Comparison of ENCODE assay signal across 1 cellular context in the genomic region with DNA sequence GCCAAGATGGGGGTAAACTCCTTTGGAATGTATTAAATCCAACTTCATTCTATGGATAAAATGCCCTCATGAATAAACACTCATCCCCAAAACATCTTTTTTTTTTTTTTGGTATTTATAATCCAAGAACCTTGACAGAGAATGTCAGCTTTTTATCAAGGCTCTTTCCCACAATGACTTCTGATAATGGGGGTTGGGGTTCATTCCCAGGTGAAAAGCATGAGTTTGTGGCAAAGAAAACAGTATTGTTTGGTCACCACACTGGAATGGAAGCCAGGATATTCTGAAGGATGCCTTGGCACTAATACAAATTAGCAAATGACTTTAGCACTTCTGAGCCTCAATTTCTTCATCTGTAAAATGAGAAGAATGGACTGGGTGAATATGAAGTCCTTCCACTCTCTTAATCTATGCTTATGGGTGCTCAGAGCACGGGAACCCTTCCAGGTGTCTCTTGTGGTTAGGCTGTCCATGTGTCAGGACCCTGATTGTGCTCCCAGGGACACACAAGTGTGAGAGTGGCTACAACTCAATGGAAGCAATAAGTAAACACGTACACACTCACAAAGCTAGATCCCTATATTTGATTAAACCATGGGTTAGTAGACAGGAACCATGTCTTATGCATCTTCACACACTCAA.
TF ChIP-seq lines count a peak whose summit lies in the region.

No MANE protein-coding gene starts in this region.

TF ChIP-seq in IMR-90, 13 proteins besides CTCF, POLR2A, EP300 and RAD21:
- no peak for TF ChIP-seq MAZ (IDR thresholded peaks at IDR 0.05; ENCODE audit: borderline replicate concordance, low read depth, low read length)
- no peak for TF ChIP-seq ELK1 (IDR thresholded peaks at IDR 0.05; ENCODE audit: borderline replicate concordance, low read depth, low read length)
- no peak for TF ChIP-seq MXI1 (IDR thresholded peaks at IDR 0.05; ENCODE audit: borderline replicate concordance, low read depth, low read length)
- no peak for TF ChIP-seq SMC3 (IDR thresholded peaks at IDR 0.05; ENCODE audit: low read depth, low read length)
- no peak for TF ChIP-seq MAFK (IDR thresholded peaks at IDR 0.05; ENCODE audit: low read depth, low read length)
- no peak for TF ChIP-seq CHD1 (IDR thresholded peaks at IDR 0.05; ENCODE audit: low read depth, low read length)
- TF ChIP-seq FOS (IDR thresholded peaks at IDR 0.05; ENCODE audit: low read depth, low read length): no peak
- TF ChIP-seq RCOR1 (IDR thresholded peaks at IDR 0.05; ENCODE audit: insufficient replicate concordance, low read length): no peak
- TF ChIP-seq BHLHE40 (IDR thresholded peaks at IDR 0.05; ENCODE audit: low read depth, low read length): no peak
- no peak for TF ChIP-seq NFE2L2 (IDR thresholded peaks at IDR 0.05; ENCODE audit: low read depth, low read length)
- no peak for TF ChIP-seq RFX5 (IDR thresholded peaks at IDR 0.05; ENCODE audit: low read depth, low read length)
- TF ChIP-seq, protein P1, sequence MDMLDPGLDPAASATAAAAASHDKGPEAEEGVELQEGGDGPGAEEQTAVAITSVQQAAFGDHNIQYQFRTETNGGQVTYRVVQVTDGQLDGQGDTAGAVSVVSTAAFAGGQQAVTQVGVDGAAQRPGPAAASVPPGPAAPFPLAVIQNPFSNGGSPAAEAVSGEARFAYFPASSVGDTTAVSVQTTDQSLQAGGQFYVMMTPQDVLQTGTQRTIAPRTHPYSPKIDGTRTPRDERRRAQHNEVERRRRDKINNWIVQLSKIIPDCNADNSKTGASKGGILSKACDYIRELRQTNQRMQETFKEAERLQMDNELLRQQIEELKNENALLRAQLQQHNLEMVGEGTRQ (IDR thresholded peaks at IDR 0.05; ENCODE audit: low read depth, low read length): no peak
- TF ChIP-seq CEBPB (IDR thresholded peaks at IDR 0.05; ENCODE audit: low read depth, low read length): no peak
